In the genomic region with DNA sequence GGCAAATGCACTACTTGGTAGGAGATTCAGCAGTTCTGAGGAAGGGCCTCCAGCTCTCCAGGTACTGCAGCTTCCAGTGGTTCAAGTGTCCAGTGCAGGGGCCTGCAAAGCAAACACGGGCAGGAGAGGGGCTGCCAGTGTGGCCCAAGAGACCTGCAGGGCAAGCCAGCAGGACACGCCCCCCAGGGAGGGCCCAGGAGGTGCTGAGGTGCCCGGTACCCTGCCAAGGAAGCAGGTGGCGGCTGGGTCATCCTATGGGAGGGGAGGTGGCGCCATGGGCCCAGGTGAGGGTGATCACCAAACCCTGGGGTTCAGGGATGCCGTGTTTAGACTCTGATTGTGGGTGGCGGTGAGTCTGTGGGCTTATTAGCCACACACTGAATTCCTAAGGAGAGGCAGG, we compare ENCODE assay signal across 2 cellular contexts.
TF ChIP-seq lines count a peak whose summit lies in the region.

No MANE protein-coding gene starts in this region.

TF ChIP-seq in H1, 55 proteins besides CTCF, POLR2A, EP300 and RAD21:
- TF ChIP-seq CBX8 (IDR thresholded peaks at IDR 0.05; ENCODE audit: borderline replicate concordance, low read depth, low read length) (no peak), NANOG (IDR thresholded peaks at IDR 0.05; ENCODE audit: insufficient read depth, low read depth, low read length, poor library complexity, severe bottlenecking) (no peak), BCL11A (IDR thresholded peaks at IDR 0.05; ENCODE audit: low read depth in 2 of 2, low read length in 2 of 2) (no peak), HDAC6 (IDR thresholded peaks at IDR 0.05; ENCODE audit: low read depth, low read length) (no peak), TCF12 (IDR thresholded peaks at IDR 0.05; ENCODE audit: low read depth, low read length) (no peak), GTF2F1 (IDR thresholded peaks at IDR 0.05; ENCODE audit: borderline replicate concordance, low read depth, low read length) (no peak), RBBP5 (IDR thresholded peaks at IDR 0.05; ENCODE audit: borderline replicate concordance, low read depth, low read length) (no peak), PHF8 (conservative IDR thresholded peaks at IDR 0.05; ENCODE audit: low read depth, low read length) (no peak), SIX5 (IDR thresholded peaks at IDR 0.05; ENCODE audit: low read depth, low read length) (no peak), TEAD4 (IDR thresholded peaks at IDR 0.05; ENCODE audit: low read depth, low read length) (no peak), BACH1 (IDR thresholded peaks at IDR 0.05; ENCODE audit: low read length) (no peak)
- TF ChIP-seq, protein P1, sequence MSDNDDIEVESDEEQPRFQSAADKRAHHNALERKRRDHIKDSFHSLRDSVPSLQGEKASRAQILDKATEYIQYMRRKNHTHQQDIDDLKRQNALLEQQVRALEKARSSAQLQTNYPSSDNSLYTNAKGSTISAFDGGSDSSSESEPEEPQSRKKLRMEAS (IDR thresholded peaks at IDR 0.05), result no peak
- TF ChIP-seq, protein P2, sequence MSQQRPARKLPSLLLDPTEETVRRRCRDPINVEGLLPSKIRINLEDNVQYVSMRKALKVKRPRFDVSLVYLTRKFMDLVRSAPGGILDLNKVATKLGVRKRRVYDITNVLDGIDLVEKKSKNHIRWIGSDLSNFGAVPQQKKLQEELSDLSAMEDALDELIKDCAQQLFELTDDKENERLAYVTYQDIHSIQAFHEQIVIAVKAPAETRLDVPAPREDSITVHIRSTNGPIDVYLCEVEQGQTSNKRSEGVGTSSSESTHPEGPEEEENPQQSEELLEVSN (IDR thresholded peaks at IDR 0.05), result no peak

TF ChIP-seq in SK-N-SH treated with all-trans-retinoic acid at 6 μM for 48 hours, 23 proteins besides CTCF, POLR2A, EP300 and RAD21:
- TF ChIP-seq GLIS3 (CRISPR knock-in tag; IDR thresholded peaks at IDR 0.05) (no peak), PPARA (CRISPR knock-in tag; IDR thresholded peaks at IDR 0.05; ENCODE audit: borderline replicate concordance) (no peak)
